In the genomic region with DNA sequence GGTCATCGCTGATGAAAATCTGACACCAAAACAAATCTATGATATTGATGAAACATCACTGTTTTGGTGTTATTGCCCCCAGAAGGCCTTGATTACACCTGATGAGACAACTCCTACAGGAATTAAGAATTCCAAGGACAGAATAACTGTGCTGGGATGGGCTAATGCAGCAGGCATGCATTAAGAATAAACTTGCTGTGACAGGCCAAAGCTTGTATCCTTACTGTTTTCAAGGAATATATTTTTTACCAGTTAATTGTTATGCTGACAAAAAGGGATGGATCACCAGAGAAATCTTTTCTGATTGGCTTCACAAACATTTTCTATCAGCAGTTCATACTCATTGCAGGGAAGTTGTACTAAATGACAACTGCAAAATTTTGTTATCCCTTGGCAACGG, we compare ENCODE assay signal across 28 cellular contexts.
A peak's percentile ranks its signal among the peaks of the same experiment; 100 is the strongest.
DNase-seq lines count a peak whose midpoint lies in the region; ATAC-seq, FAIRE-seq and TF ChIP-seq lines count a peak whose summit lies in the region.
"Had no signal": no experiment of that assay in that cellular context is flagged by ENCODE, and none has a peak within 500 bp of the region (broad histone marks: within the 10 kb centered on the region; RNA-seq: fewer than 3 reads in every experiment).

No MANE protein-coding gene starts in this region.

- ATAC-seq in foreskin keratinocyte (peak; percentile 35), GM18907 (IDR thresholded peaks at IDR 0.05; ENCODE audit: unreplicated experiment) (no peak), upper lobe of right lung (no peak)
- ATAC-seq: GM12878 had no signal

- H3K27ac ChIP-seq in RWPE1, result no peak overlapping the region
- H3K27ac ChIP-seq in foreskin keratinocyte, result no peak overlapping the region
- no peak overlapping the region for H3K27ac ChIP-seq in upper lobe of right lung
- H3K27ac ChIP-seq: BLaER1 had no signal

- TF ChIP-seq CTCF in RWPE1 (conservative IDR thresholded peaks at IDR 0.05; ENCODE audit: low read depth), result no peak
- no peak for TF ChIP-seq CTCF in bronchial epithelial cell (IDR thresholded peaks at IDR 0.05; ENCODE audit: insufficient read depth, low read length, severe bottlenecking)
- no peak for TF ChIP-seq CTCF in foreskin keratinocyte (conservative IDR thresholded peaks at IDR 0.05)
- TF ChIP-seq CTCF in upper lobe of right lung (IDR thresholded peaks at IDR 0.05), result no peak

- no peaks in the 10 kb centered on the region for H3K27me3 ChIP-seq in bronchial epithelial cell (ENCODE audit: control insufficient read depth, insufficient read depth, low read length)
- no peaks in the 10 kb centered on the region for H3K27me3 ChIP-seq in foreskin keratinocyte
- H3K27me3 ChIP-seq in upper lobe of right lung, result no peaks in the 10 kb centered on the region
- H3K27me3 ChIP-seq: BE2C, BLaER1 had no signal

- POLR2A ChIA-PET in RWPE1 (lab: Yijun Ruan, JAX; ENCODE audit: low non-redundant PET), result no interaction called here

- H3K4me1 ChIP-seq in foreskin keratinocyte, result peaks cover 6% of the 10 kb centered on the region
- H3K4me1 ChIP-seq in upper lobe of right lung, result no peaks in the 10 kb centered on the region
- H3K4me1 ChIP-seq: BE2C, BLaER1 had no signal

- no peaks in the 10 kb centered on the region for H3K36me3 ChIP-seq in bronchial epithelial cell (ENCODE audit: control insufficient read depth, insufficient read depth, low read length)
- H3K36me3 ChIP-seq in upper lobe of right lung, result no peaks in the 10 kb centered on the region
- H3K36me3 ChIP-seq: BE2C, BLaER1 had no signal

- CTCF ChIA-PET in RWPE1 (lab: Yijun Ruan, JAX), result no interaction called here

- H3K4me3 ChIP-seq in bronchial epithelial cell (ENCODE audit: low read depth, low read length) (no peak overlapping the region), upper lobe of right lung (no peak overlapping the region)
- H3K4me3 ChIP-seq: BLaER1, GM12878 had no signal

- FAIRE-seq in bronchial epithelial cell (lab: Jason Lieb, UNC), result no peak
- FAIRE-seq: A204.1, D721Med, GM12878, GM12892, GM18507, GM19239 had no signal

- H3K9me3 ChIP-seq in upper lobe of right lung, result no peaks in the 10 kb centered on the region
- H3K9me3 ChIP-seq: BE2C, BLaER1, Caco-2 had no signal

- DNase-seq in RWPE1 (ENCODE audit: low spot score) (peak; percentile 5), bronchial epithelial cell (ENCODE audit: low read depth) (peak; percentile 80), foreskin keratinocyte (peak; percentile 63 to 82), upper lobe of right lung (no peak), DMS 273 (lab: John Stamatoyannopoulos, UW; ENCODE audit: unreplicated experiment) (no peak)
- DNase-seq: 8988T; ACHN; BE2C; C1 segment of cervical spinal cord; Caco-2; Calu3; CD4-positive, alpha-beta memory T cell; CD4-positive, CD25-positive, alpha-beta regulatory T cell; DMS 273 treated with DMSO at 0.1 percent for 48 hours; DMS153; DMS53; DMS79; DND-41; EL; GDM1 had no signal

- intact Hi-C loops in upper lobe of right lung (cut with DNase I), result no loop called here

Comparison
In these comparisons a context has a peak if more than half of its experiments do, and no peak if none do; other contexts are left out.
1. DNase-seq: peak in RWPE1 (single experiment), bronchial epithelial cell (single experiment) and foreskin keratinocyte (2 of 2); none in upper lobe of right lung (single experiment) and DMS 273 (single experiment).